In genomic region chr17:12756786-12757185, GRCh38 we compare ENCODE assay signal across 14 cellular contexts. TPM values are rescaled to one million over a fixed set of nuclear protein-coding genes. Genes with fewer than 3 reads are reported as not detected.
"Had no signal": no experiment of that assay in that cellular context is flagged by ENCODE, and none has a peak within 500 bp of the region (broad histone marks: within the 10 kb centered on the region; RNA-seq: fewer than 3 reads in every experiment).

No MANE protein-coding gene starts in this region.

- H3K4me1 ChIP-seq: breast epithelium, left ventricle myocardium inferior had no signal

- ATAC-seq: activated T-helper 17 cell treated with anti-CD3 and anti-CD28 coated beads, Interleukin-2, amount 50 U/mL, for 72 hours; natural killer cell; stimulated activated memory B cell treated with anti-CD40 and anti-IgM and Interleukin-4, amounts not matched to agents 10 μg/mL and 1 μg/mL and 100 μg/mL, for 72 hours had no signal

- H3K4me3 ChIP-seq: breast epithelium, left ventricle myocardium inferior had no signal

- H3K9me3 ChIP-seq: breast epithelium, left ventricle myocardium inferior had no signal

- H3K27me3 ChIP-seq: breast epithelium had no signal

- H3K27ac ChIP-seq: breast epithelium, epithelial cell of prostate, left ventricle myocardium inferior had no signal

- H3K36me3 ChIP-seq: breast epithelium had no signal

- DNase-seq: activated B cell treated with CpG ODN at 0.5 μM for 24 hours; activated CD4-positive, alpha-beta T cell treated with anti-CD3 and anti-CD28 coated beads for 48 hours; activated naive CD4-positive, alpha-beta T cell treated with Interleukin-2 at 50 U/mL for 16 hours; anterior cingulate cortex; hypothalamus; left ventricle myocardium inferior; natural killer cell; retina; stimulated activated CD4-positive, alpha-beta T cell treated with anti-CD3 and anti-CD28 coated beads, Interleukin-2, amount 100 ng/mL, for 48 hours; T-helper 2 cell had no signal

RNA-seq across cellular contexts. Expression of gene ARHGAP44, which starts 32.5 kb away (rescaled TPM):
- total RNA-seq: natural killer cell had no signal
